12 cellular contexts compared by ENCODE assay signal in genomic region chr5:138716456-138716924, GRCh38. TPM values are rescaled to one million over a fixed set of nuclear protein-coding genes. Genes with fewer than 3 reads are reported as not detected.
DNase-seq lines count a peak whose midpoint lies in the region; ATAC-seq and TF ChIP-seq lines count a peak whose summit lies in the region.
"Had no signal": no experiment of that assay in that cellular context is flagged by ENCODE, and none has a peak within 500 bp of the region (broad histone marks: within the 10 kb centered on the region; RNA-seq: fewer than 3 reads in every experiment).

No MANE protein-coding gene starts in this region.

- H3K4me3 Mint-ChIP-seq in mesothelial cell of epicardium = no peak overlapping the region
- H3K4me3 Mint-ChIP-seq: activated CD4-positive, alpha-beta T cell treated with anti-CD3 and anti-CD28 coated beads, Interleukin-2, amount 10 ng/mL, durations not matched to agents 24 days and 14 days had no signal

- no peaks in the 10 kb centered on the region for H3K36me3 Mint-ChIP-seq in mesothelial cell of epicardium

- in situ Hi-C loops in SK-MEL-5 (cut with HindIII; ENCODE audit: low pct_unique_long_range_greater_than_20kb, low sequenced_read_pairs) = no loop called here

- TF ChIP-seq CTCF in mesothelial cell of epicardium (IDR thresholded peaks at IDR 0.05; ENCODE audit: unreplicated experiment) = no peak

- H3K27ac ChIP-seq in substantia nigra (ENCODE audit: low read depth, low read length, poor library complexity, severe bottlenecking) = no peak overlapping the region

- H3K4me1 Mint-ChIP-seq in mesothelial cell of epicardium = peaks cover 31% of the 10 kb centered on the region

- peak; percentile 45 for DNase-seq in EL
- peak; percentile 97 for DNase-seq in NCI-H146 (lab: John Stamatoyannopoulos, UW)
- DNase-seq in SK-MEL-5 (ENCODE audit: low read depth, low spot score) = peak; percentile 55
- DNase-seq in mesothelial cell of epicardium (ENCODE audit: low spot score in 2 of 2, unreplicated experiment in 2 of 2) = peak in 1 of 2 experiments; percentile 46
- no peak for DNase-seq in substantia nigra (lab: John Stamatoyannopoulos, UW)
- DNase-seq in cerebellar nuclear complex (lab: John Stamatoyannopoulos, UW) = no peak
- DNase-seq: activated CD4-positive, alpha-beta T cell treated with anti-CD3 and anti-CD28 coated beads, Interleukin-2, amount 10 ng/mL, durations not matched to agents 24 days and 14 days; activated naive CD4-positive, alpha-beta T cell treated with Interleukin-2 at 50 U/mL for 16 hours; NCI-H1048; stimulated activated CD8-positive, alpha-beta memory T cell treated with anti-CD3 and anti-CD28 coated beads, Interleukin-4, amount 100 ng/mL, for 48 hours had no signal

- ATAC-seq in HG03280 (IDR thresholded peaks at IDR 0.05; ENCODE audit: unreplicated experiment) (no peak), HG03354 (IDR thresholded peaks at IDR 0.05; ENCODE audit: poor library complexity, severe bottlenecking, unreplicated experiment) (no peak)

- H3K27me3 Mint-ChIP-seq in mesothelial cell of epicardium (ENCODE audit: low read depth) = no peaks in the 10 kb centered on the region

- H3K9me3 Mint-ChIP-seq in mesothelial cell of epicardium = no peaks in the 10 kb centered on the region
- H3K9me3 Mint-ChIP-seq: activated CD4-positive, alpha-beta T cell treated with anti-CD3 and anti-CD28 coated beads, Interleukin-2, amount 10 ng/mL, durations not matched to agents 24 days and 14 days had no signal

- H3K27ac Mint-ChIP-seq in mesothelial cell of epicardium = peak overlapping the region; percentile 89
- H3K27ac Mint-ChIP-seq: activated CD4-positive, alpha-beta T cell treated with anti-CD3 and anti-CD28 coated beads, Interleukin-2, amount 10 ng/mL, durations not matched to agents 24 days and 14 days had no signal

RNA-seq across cellular contexts. Expression of gene CTNNA1, which starts 36.7 kb away (rescaled TPM):
- total RNA-seq in SK-MEL-5 (2014; rRNA removed; shearing (Covaris generic)) = 311 and 315 TPM in 2 replicates
- polyA plus RNA-seq in SK-MEL-5 (2015; cell fraction: cytosol; rRNA removed) = 324 and 426 TPM in 2 replicates
- 230 and 267 TPM in 2 replicates for polyA plus RNA-seq in SK-MEL-5 (2015; cell fraction: nucleus; rRNA removed)
- 397 to 427 TPM (median 416 TPM) in 3 replicates for total RNA-seq in mesothelial cell of epicardium

Comparison
In these comparisons a context has a peak if more than half of its experiments do, and no peak if none do; other contexts are left out.
1. DNase-seq: peak in EL (single experiment), NCI-H146 (single experiment) and SK-MEL-5 (single experiment); none in substantia nigra (0 of 49) and cerebellar nuclear complex (0 of 2).